Comparison of ENCODE assay signal across 10 cellular contexts in genomic region chr15:60568301-60568742, GRCh38.
DNase-seq lines count a peak whose midpoint lies in the region; ATAC-seq and TF ChIP-seq lines count a peak whose summit lies in the region.
"Had no signal": no experiment of that assay in that cellular context is flagged by ENCODE, and none has a peak within 500 bp of the region (broad histone marks: within the 10 kb centered on the region; RNA-seq: fewer than 3 reads in every experiment).

No MANE protein-coding gene starts in this region.

- H3K4me1 Mint-ChIP-seq in HFFc6 (ENCODE audit: low read depth): peaks cover 12% of the 10 kb centered on the region

- no peak for TF ChIP-seq CTCF in HFFc6 (IDR thresholded peaks at IDR 0.05)
- no peak for TF ChIP-seq CTCF in uterus (IDR thresholded peaks at IDR 0.05)

- H3K4me3 ChIP-seq in iPS-18a (ENCODE audit: low read length): no peak overlapping the region
- no peak overlapping the region for H3K4me3 ChIP-seq in uterus
- H3K4me3 ChIP-seq: SK-N-MC had no signal

- intact Hi-C loops in uterus (cut with DNase I; ENCODE audit: low total_unique reads): no loop called here

- DNase-seq in stimulated activated CD4-positive, alpha-beta T cell treated with anti-CD3 and anti-CD28 coated beads, Interleukin-1b, Interleukin-23, amount 100 ng/mL, for 48 hours: no peak
- DNase-seq in NCI-H1092 (lab: John Stamatoyannopoulos, UW) (no peak), HFFc6 (no peak), uterus (no peak)
- DNase-seq: cerebellar nuclear complex had no signal

- ATAC-seq in GM18502 (IDR thresholded peaks at IDR 0.05; ENCODE audit: poor library complexity, unreplicated experiment) (peak; percentile 90), GM21423 (IDR thresholded peaks at IDR 0.05; ENCODE audit: unreplicated experiment) (peak; percentile 84), HG03439 (IDR thresholded peaks at IDR 0.05; ENCODE audit: unreplicated experiment) (peak; percentile 83)

- no peaks in the 10 kb centered on the region for H3K27me3 ChIP-seq in iPS-18a (ENCODE audit: control insufficient read depth, insufficient read depth, low read length)
- H3K27me3 ChIP-seq in uterus: no peaks in the 10 kb centered on the region

- no peak for TF ChIP-seq POLR2A in uterus (IDR thresholded peaks at IDR 0.05)

- H3K27me3 Mint-ChIP-seq in HFFc6 (ENCODE audit: insufficient read depth): peaks cover 12% of the 10 kb centered on the region

- H3K36me3 Mint-ChIP-seq in HFFc6 (ENCODE audit: low read depth): no peaks in the 10 kb centered on the region

- H3K4me1 ChIP-seq in iPS-18a (ENCODE audit: control insufficient read depth, low read depth, low read length) (peaks cover 26% of the 10 kb centered on the region), uterus (no peaks in the 10 kb centered on the region)

- H3K9ac ChIP-seq in iPS-18a (ENCODE audit: low read length): no peak overlapping the region

- no peaks in the 10 kb centered on the region for H3K9me3 ChIP-seq in iPS-18a (ENCODE audit: control insufficient read depth, low read depth, low read length)
- no peaks in the 10 kb centered on the region for H3K9me3 ChIP-seq in uterus

- H3K9me3 Mint-ChIP-seq in HFFc6: no peaks in the 10 kb centered on the region

- H3K36me3 ChIP-seq in iPS-18a (ENCODE audit: control insufficient read depth, low read depth, low read length): no peaks in the 10 kb centered on the region
- no peaks in the 10 kb centered on the region for H3K36me3 ChIP-seq in uterus

- H3K4me3 Mint-ChIP-seq in HFFc6: no peak overlapping the region

- H3K27ac ChIP-seq in iPS-18a (ENCODE audit: low read length): peak overlapping the region; percentile 26
- H3K27ac ChIP-seq in uterus: no peak overlapping the region
- H3K27ac ChIP-seq: SK-N-MC had no signal

- H3K27ac Mint-ChIP-seq in HFFc6: no peak overlapping the region
